In genomic region chr4:129862461-129862860, GRCh38 we compare ENCODE assay signal across 33 cellular contexts.
"Had no signal": no experiment of that assay in that cellular context is flagged by ENCODE, and none has a peak within 500 bp of the region (broad histone marks: within the 10 kb centered on the region; RNA-seq: fewer than 3 reads in every experiment).

No MANE protein-coding gene starts in this region.

- H3K4me1 ChIP-seq: Peyer's patch, SJSA1 had no signal

- H3K4me1 Mint-ChIP-seq: activated CD4-positive, alpha-beta T cell treated with anti-CD3 and anti-CD28 coated beads for 36 hours; activated CD4-positive, alpha-beta T cell treated with anti-CD3 and anti-CD28 coated beads, Interleukin-2, amount 10 ng/mL, durations not matched to agents 7 days and 5 days; activated naive CD4-positive, alpha-beta T cell treated with anti-CD3 and anti-CD28 coated beads, Interleukin-2, amount 10 ng/mL, durations not matched to agents 7 days and 5 days; activated naive CD8-positive, alpha-beta T cell treated with anti-CD3 and anti-CD28 coated beads, Interleukin-2, amount 50 U/mL, for 24 hours had no signal

- H3K36me3 ChIP-seq: cardiac muscle cell, Peyer's patch, SJSA1 had no signal

- H3K4me3 ChIP-seq: cardiac muscle cell, coronary artery, Peyer's patch, SJSA1 had no signal

- H3K4me3 Mint-ChIP-seq: activated CD4-positive, alpha-beta T cell treated with anti-CD3 and anti-CD28 coated beads for 36 hours; activated CD4-positive, alpha-beta T cell treated with anti-CD3 and anti-CD28 coated beads, Interleukin-2, amount 10 ng/mL, durations not matched to agents 7 days and 5 days; activated CD8-positive, alpha-beta T cell treated with anti-CD3 and anti-CD28 coated beads, Interleukin-2, amount 10 ng/mL, durations not matched to agents 7 days and 5 days; activated naive CD4-positive, alpha-beta T cell treated with anti-CD3 and anti-CD28 coated beads, Interleukin-2, amount 10 ng/mL, durations not matched to agents 7 days and 5 days; activated naive CD8-positive, alpha-beta T cell; activated naive CD8-positive, alpha-beta T cell treated with anti-CD3 and anti-CD28 coated beads, Interleukin-2, amount 50 U/mL, for 24 hours; activated T-cell treated with anti-CD3 and anti-CD28 coated beads, Interleukin-2, amount 50 U/mL, for 24 hours; T-helper 1 cell treated with Interleukin-12 subunit alpha and Interleukin-12 subunit beta and Interleukin-4 antibody, amounts not matched to agents 30 μg/mL and 1 μg/mL, for 36 hours; T-helper 2 cell treated with Interferon-gamma antibody and Interleukin-4, amounts not matched to agents 5 μg/mL and 100 μg/mL, for 36 hours had no signal

- H3K27me3 ChIP-seq: cardiac muscle cell, Peyer's patch, SJSA1 had no signal

- H3K9me3 ChIP-seq: Peyer's patch, SJSA1, SK-N-SH had no signal

- H3K9me2 ChIP-seq: SK-N-SH had no signal

- H3K27ac Mint-ChIP-seq: activated CD4-positive, alpha-beta T cell treated with anti-CD3 and anti-CD28 coated beads for 36 hours; activated CD4-positive, alpha-beta T cell treated with anti-CD3 and anti-CD28 coated beads, Interleukin-2, amount 10 ng/mL, durations not matched to agents 7 days and 5 days; activated CD8-positive, alpha-beta T cell treated with anti-CD3 and anti-CD28 coated beads, Interleukin-2, amount 10 ng/mL, durations not matched to agents 7 days and 5 days; activated naive CD4-positive, alpha-beta T cell treated with anti-CD3 and anti-CD28 coated beads, Interleukin-2, amount 10 ng/mL, durations not matched to agents 7 days and 5 days; activated naive CD8-positive, alpha-beta T cell; activated naive CD8-positive, alpha-beta T cell treated with anti-CD3 and anti-CD28 coated beads, Interleukin-2, amount 50 U/mL, for 24 hours; activated T-cell treated with anti-CD3 and anti-CD28 coated beads, Interleukin-2, amount 50 U/mL, for 24 hours; T-helper 1 cell treated with Interleukin-12 subunit alpha and Interleukin-12 subunit beta and Interleukin-4 antibody, amounts not matched to agents 30 μg/mL and 1 μg/mL, for 36 hours; T-helper 2 cell treated with Interferon-gamma antibody and Interleukin-4, amounts not matched to agents 5 μg/mL and 100 μg/mL, for 36 hours had no signal

- H3K9me3 Mint-ChIP-seq: activated CD4-positive, alpha-beta T cell treated with anti-CD3 and anti-CD28 coated beads, Interleukin-2, amount 10 ng/mL, durations not matched to agents 7 days and 5 days; activated naive CD8-positive, alpha-beta T cell treated with anti-CD3 and anti-CD28 coated beads, Interleukin-2, amount 50 U/mL, for 24 hours; activated T-cell treated with anti-CD3 and anti-CD28 coated beads, Interleukin-2, amount 50 U/mL, for 24 hours had no signal

- DNase-seq: activated CD4-positive, alpha-beta T cell treated with anti-CD3 and anti-CD28 coated beads for 36 hours; activated CD4-positive, alpha-beta T cell treated with anti-CD3 and anti-CD28 coated beads, Interleukin-2, amount 10 ng/mL, durations not matched to agents 7 days and 5 days; activated CD4-positive, alpha-beta T cell treated with anti-CD3 and anti-CD28 coated beads, Interleukin-2, amount 50 U/mL, for 48 hours; activated CD8-positive, alpha-beta T cell treated with anti-CD3 and anti-CD28 coated beads, Interleukin-2, amount 10 ng/mL, durations not matched to agents 7 days and 5 days; activated gamma-delta T cell treated with Interleukin-2 at 50 U/mL for 16 hours; activated naive CD4-positive, alpha-beta T cell treated with anti-CD3 and anti-CD28 coated beads, Interleukin-2, amount 10 ng/mL, durations not matched to agents 7 days and 5 days; activated naive CD8-positive, alpha-beta T cell treated with anti-CD3 and anti-CD28 coated beads, Interleukin-2, amount 50 U/mL, for 24 hours; activated T-cell treated with anti-CD3 and anti-CD28 coated beads, Interleukin-2, amount 50 U/mL, for 24 hours; anterior cingulate cortex; NCI-H1092 treated with DMSO at 0.1 percent for 48 hours; NCI-H1417; NCI-H146; NCI-H187; NCI-H2029 treated with DMSO at 0.1 percent for 48 hours; NCI-H2107; NCI-H2171 treated with DMSO at 0.1 percent for 48 hours; NCI-H2227 treated with DMSO at 0.1 percent for 48 hours; NCI-H446; NCI-H510A treated with DMSO at 0.1 percent for 48 hours; NCI-H526 treated with DMSO at 0.1 percent for 48 hours; NCI-H774; PC-3; Peyer's patch; RPMI8226; SHP77 treated with DMSO at 0.1 percent for 48 hours; SK-N-SH had no signal

- H3K36me3 Mint-ChIP-seq: activated naive CD4-positive, alpha-beta T cell treated with anti-CD3 and anti-CD28 coated beads, Interleukin-2, amount 10 ng/mL, durations not matched to agents 7 days and 5 days; activated naive CD8-positive, alpha-beta T cell had no signal

- ATAC-seq: activated CD4-positive, alpha-beta T cell treated with anti-CD3 and anti-CD28 coated beads for 36 hours; activated CD4-positive, CD25-positive, alpha-beta regulatory T cell treated with anti-CD3 and anti-CD28 coated beads, Interleukin-2, amount 50 U/mL, for 24 hours; activated CD8-positive, alpha-beta T cell treated with anti-CD3 and anti-CD28 coated beads, Interleukin-2, amount 10 ng/mL, durations not matched to agents 7 days and 5 days; activated naive CD8-positive, alpha-beta T cell treated with anti-CD3 and anti-CD28 coated beads, Interleukin-2, amount 50 U/mL, for 24 hours; PC-3 had no signal

- H3K4me2 ChIP-seq: SK-N-SH had no signal

- H3K9ac ChIP-seq: SK-N-SH had no signal

- H3K27me3 Mint-ChIP-seq: activated CD4-positive, alpha-beta T cell treated with anti-CD3 and anti-CD28 coated beads for 36 hours; activated CD4-positive, alpha-beta T cell treated with anti-CD3 and anti-CD28 coated beads, Interleukin-2, amount 10 ng/mL, durations not matched to agents 7 days and 5 days; activated naive CD4-positive, alpha-beta T cell treated with anti-CD3 and anti-CD28 coated beads, Interleukin-2, amount 10 ng/mL, durations not matched to agents 7 days and 5 days; activated naive CD8-positive, alpha-beta T cell; activated naive CD8-positive, alpha-beta T cell treated with anti-CD3 and anti-CD28 coated beads, Interleukin-2, amount 50 U/mL, for 24 hours; activated T-cell treated with anti-CD3 and anti-CD28 coated beads, Interleukin-2, amount 50 U/mL, for 24 hours had no signal

- H3K27ac ChIP-seq: cardiac muscle cell, coronary artery, Peyer's patch, SJSA1 had no signal
